1 cellular context compared by ENCODE assay signal in genomic region chr16:58733671-58734458, GRCh38.
TF ChIP-seq lines count a peak whose summit lies in the region.

Gene GOT2 (minus strand): TSS chr16:58734316. CDS start chr16:58734228, 88 bp downstream.

TF ChIP-seq in HepG2, 621 proteins besides CTCF, POLR2A, EP300 and RAD21 (continued from another document and continues in another):
- TF ChIP-seq CBX5 (CRISPR knock-in tag; IDR thresholded peaks at IDR 0.05; ENCODE audit: borderline replicate concordance), result peak; percentile 98
- TF ChIP-seq FOXA3 (CRISPR knock-in tag; IDR thresholded peaks at IDR 0.05), result peak; percentile 84
- TF ChIP-seq, protein P1, sequence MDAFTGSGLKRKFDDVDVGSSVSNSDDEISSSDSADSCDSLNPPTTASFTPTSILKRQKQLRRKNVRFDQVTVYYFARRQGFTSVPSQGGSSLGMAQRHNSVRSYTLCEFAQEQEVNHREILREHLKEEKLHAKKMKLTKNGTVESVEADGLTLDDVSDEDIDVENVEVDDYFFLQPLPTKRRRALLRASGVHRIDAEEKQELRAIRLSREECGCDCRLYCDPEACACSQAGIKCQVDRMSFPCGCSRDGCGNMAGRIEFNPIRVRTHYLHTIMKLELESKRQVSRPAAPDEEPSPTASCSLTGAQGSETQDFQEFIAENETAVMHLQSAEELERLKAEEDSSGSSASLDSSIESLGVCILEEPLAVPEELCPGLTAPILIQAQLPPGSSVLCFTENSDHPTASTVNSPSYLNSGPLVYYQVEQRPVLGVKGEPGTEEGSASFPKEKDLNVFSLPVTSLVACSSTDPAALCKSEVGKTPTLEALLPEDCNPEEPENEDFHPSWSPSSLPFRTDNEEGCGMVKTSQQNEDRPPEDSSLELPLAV (CRISPR knock-in tag; conservative IDR thresholded peaks at IDR 0.05; ENCODE audit: low read depth), result no peak
- 0 out of 2 replicates have a peak, but pooled peaks have one; percentile 17 for TF ChIP-seq SUZ12 (IDR thresholded peaks at IDR 0.05; ENCODE audit: low read depth, low read length)
- TF ChIP-seq, protein P2, sequence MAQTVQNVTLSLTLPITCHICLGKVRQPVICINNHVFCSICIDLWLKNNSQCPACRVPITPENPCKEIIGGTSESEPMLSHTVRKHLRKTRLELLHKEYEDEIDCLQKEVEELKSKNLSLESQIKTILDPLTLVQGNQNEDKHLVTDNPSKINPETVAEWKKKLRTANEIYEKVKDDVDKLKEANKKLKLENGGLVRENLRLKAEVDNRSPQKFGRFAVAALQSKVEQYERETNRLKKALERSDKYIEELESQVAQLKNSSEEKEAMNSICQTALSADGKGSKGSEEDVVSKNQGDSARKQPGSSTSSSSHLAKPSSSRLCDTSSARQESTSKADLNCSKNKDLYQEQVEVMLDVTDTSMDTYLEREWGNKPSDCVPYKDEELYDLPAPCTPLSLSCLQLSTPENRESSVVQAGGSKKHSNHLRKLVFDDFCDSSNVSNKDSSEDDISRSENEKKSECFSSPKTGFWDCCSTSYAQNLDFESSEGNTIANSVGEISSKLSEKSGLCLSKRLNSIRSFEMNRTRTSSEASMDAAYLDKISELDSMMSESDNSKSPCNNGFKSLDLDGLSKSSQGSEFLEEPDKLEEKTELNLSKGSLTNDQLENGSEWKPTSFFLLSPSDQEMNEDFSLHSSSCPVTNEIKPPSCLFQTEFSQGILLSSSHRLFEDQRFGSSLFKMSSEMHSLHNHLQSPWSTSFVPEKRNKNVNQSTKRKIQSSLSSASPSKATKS (CRISPR knock-in tag; IDR thresholded peaks at IDR 0.05), result 0 out of 2 replicates have a peak, but pooled peaks have one; percentile 73
- TF ChIP-seq REST (IDR thresholded peaks at IDR 0.05; ENCODE audit: borderline replicate concordance in 1 of 2, low read depth in 1 of 2, low read length in 2 of 2), result peak in 1 of 2 experiments; percentile 24; a peak in 1 of 4 replicates
- TF ChIP-seq TAF1 (CRISPR knock-in tag; IDR thresholded peaks at IDR 0.05), result peak; percentile 97
- peak; percentile 89; the same call in 1 of the 2 replicates for TF ChIP-seq ZNF816 (CRISPR knock-in tag; IDR thresholded peaks at IDR 0.05; ENCODE audit: borderline replicate concordance)
- peak; percentile 93 for TF ChIP-seq ZNF546 (CRISPR knock-in tag; conservative IDR thresholded peaks at IDR 0.05)
- TF ChIP-seq CSRNP1 (CRISPR knock-in tag; IDR thresholded peaks at IDR 0.05), result 0 out of 2 replicates have a peak, but pooled peaks have one; percentile 88
- TF ChIP-seq ZBTB42 (CRISPR knock-in tag; IDR thresholded peaks at IDR 0.05), result peak; percentile 95
- peak; percentile 86 for TF ChIP-seq ATF7-NPFF (CRISPR knock-in tag; IDR thresholded peaks at IDR 0.05; ENCODE audit: low read depth)
- TF ChIP-seq FOXC1 (CRISPR knock-in tag; IDR thresholded peaks at IDR 0.05; ENCODE audit: borderline replicate concordance), result peak; percentile 91
- TF ChIP-seq SAFB2 (CRISPR knock-in tag; IDR thresholded peaks at IDR 0.05; ENCODE audit: borderline replicate concordance, low read depth), result peak; percentile 85
- TF ChIP-seq ZNF557 (CRISPR knock-in tag; IDR thresholded peaks at IDR 0.05), result peak; percentile 92; the same call in 1 of the 2 replicates
- TF ChIP-seq FOXK2 (IDR thresholded peaks at IDR 0.05), result no peak
- TF ChIP-seq JARID2 (CRISPR knock-in tag; IDR thresholded peaks at IDR 0.05; ENCODE audit: insufficient replicate concordance), result peak; percentile 64
- TF ChIP-seq, protein P3, sequence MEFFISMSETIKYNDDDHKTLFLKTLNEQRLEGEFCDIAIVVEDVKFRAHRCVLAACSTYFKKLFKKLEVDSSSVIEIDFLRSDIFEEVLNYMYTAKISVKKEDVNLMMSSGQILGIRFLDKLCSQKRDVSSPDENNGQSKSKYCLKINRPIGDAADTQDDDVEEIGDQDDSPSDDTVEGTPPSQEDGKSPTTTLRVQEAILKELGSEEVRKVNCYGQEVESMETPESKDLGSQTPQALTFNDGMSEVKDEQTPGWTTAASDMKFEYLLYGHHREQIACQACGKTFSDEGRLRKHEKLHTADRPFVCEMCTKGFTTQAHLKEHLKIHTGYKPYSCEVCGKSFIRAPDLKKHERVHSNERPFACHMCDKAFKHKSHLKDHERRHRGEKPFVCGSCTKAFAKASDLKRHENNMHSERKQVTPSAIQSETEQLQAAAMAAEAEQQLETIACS (CRISPR knock-in tag; IDR thresholded peaks at IDR 0.05), result no peak
- peak; percentile 96 for TF ChIP-seq KDM3A (CRISPR knock-in tag; IDR thresholded peaks at IDR 0.05; ENCODE audit: low read depth)
- TF ChIP-seq, protein P4, sequence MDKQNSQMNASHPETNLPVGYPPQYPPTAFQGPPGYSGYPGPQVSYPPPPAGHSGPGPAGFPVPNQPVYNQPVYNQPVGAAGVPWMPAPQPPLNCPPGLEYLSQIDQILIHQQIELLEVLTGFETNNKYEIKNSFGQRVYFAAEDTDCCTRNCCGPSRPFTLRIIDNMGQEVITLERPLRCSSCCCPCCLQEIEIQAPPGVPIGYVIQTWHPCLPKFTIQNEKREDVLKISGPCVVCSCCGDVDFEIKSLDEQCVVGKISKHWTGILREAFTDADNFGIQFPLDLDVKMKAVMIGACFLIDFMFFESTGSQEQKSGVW (CRISPR knock-in tag; IDR thresholded peaks at IDR 0.05; ENCODE audit: borderline replicate concordance), result 0 out of 2 replicates have a peak, but pooled peaks have one; percentile 23
- peak; percentile 96 for TF ChIP-seq HDAC2 (CRISPR knock-in tag; IDR thresholded peaks at IDR 0.05)
- TF ChIP-seq, protein P5, sequence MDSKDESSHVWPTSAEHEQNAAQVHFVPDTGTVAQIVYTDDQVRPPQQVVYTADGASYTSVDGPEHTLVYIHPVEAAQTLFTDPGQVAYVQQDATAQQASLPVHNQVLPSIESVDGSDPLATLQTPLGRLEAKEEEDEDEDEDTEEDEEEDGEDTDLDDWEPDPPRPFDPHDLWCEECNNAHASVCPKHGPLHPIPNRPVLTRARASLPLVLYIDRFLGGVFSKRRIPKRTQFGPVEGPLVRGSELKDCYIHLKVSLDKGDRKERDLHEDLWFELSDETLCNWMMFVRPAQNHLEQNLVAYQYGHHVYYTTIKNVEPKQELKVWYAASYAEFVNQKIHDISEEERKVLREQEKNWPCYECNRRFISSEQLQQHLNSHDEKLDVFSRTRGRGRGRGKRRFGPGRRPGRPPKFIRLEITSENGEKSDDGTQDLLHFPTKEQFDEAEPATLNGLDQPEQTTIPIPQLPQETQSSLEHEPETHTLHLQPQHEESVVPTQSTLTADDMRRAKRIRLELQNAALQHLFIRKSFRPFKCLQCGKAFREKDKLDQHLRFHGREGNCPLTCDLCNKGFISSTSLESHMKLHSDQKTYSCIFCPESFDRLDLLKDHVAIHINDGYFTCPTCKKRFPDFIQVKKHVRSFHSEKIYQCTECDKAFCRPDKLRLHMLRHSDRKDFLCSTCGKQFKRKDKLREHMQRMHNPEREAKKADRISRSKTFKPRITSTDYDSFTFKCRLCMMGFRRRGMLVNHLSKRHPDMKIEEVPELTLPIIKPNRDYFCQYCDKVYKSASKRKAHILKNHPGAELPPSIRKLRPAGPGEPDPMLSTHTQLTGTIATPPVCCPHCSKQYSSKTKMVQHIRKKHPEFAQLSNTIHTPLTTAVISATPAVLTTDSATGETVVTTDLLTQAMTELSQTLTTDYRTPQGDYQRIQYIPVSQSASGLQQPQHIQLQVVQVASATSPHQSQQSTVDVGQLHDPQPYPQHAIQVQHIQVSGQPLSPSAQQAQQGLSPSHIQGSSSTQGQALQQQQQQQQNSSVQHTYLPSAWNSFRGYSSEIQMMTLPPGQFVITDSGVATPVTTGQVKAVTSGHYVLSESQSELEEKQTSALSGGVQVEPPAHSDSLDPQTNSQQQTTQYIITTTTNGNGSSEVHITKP (CRISPR knock-in tag; IDR thresholded peaks at IDR 0.05; ENCODE audit: low read depth), result peak; percentile 72; the same call in 1 of the 2 replicates
- TF ChIP-seq ZNF687 (CRISPR knock-in tag; IDR thresholded peaks at IDR 0.05), result peak; percentile 92
- 0 out of 2 replicates have a peak, but pooled peaks have one; percentile 18 for TF ChIP-seq ZNF720 (CRISPR knock-in tag; IDR thresholded peaks at IDR 0.05)
- TF ChIP-seq KLF12 (CRISPR knock-in tag; IDR thresholded peaks at IDR 0.05; ENCODE audit: borderline replicate concordance), result peak; percentile 96
- 0 out of 2 replicates have a peak, but pooled peaks have one; percentile 84 for TF ChIP-seq NFATC3 (CRISPR knock-in tag; IDR thresholded peaks at IDR 0.05)
- TF ChIP-seq ZBTB8A (CRISPR knock-in tag; IDR thresholded peaks at IDR 0.05; ENCODE audit: borderline replicate concordance, low read depth), result no peak
- TF ChIP-seq, protein P6, sequence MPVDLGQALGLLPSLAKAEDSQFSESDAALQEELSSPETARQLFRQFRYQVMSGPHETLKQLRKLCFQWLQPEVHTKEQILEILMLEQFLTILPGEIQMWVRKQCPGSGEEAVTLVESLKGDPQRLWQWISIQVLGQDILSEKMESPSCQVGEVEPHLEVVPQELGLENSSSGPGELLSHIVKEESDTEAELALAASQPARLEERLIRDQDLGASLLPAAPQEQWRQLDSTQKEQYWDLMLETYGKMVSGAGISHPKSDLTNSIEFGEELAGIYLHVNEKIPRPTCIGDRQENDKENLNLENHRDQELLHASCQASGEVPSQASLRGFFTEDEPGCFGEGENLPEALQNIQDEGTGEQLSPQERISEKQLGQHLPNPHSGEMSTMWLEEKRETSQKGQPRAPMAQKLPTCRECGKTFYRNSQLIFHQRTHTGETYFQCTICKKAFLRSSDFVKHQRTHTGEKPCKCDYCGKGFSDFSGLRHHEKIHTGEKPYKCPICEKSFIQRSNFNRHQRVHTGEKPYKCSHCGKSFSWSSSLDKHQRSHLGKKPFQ (CRISPR knock-in tag; IDR thresholded peaks at IDR 0.05; ENCODE audit: insufficient replicate concordance), result peak; percentile 48
- TF ChIP-seq, protein P7, sequence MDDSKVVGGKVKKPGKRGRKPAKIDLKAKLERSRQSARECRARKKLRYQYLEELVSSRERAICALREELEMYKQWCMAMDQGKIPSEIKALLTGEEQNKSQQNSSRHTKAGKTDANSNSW (CRISPR knock-in tag; IDR thresholded peaks at IDR 0.05; ENCODE audit: borderline replicate concordance), result peak; percentile 83; the same call in 1 of the 2 replicates
